8 cellular contexts compared by ENCODE assay signal in the genomic region with DNA sequence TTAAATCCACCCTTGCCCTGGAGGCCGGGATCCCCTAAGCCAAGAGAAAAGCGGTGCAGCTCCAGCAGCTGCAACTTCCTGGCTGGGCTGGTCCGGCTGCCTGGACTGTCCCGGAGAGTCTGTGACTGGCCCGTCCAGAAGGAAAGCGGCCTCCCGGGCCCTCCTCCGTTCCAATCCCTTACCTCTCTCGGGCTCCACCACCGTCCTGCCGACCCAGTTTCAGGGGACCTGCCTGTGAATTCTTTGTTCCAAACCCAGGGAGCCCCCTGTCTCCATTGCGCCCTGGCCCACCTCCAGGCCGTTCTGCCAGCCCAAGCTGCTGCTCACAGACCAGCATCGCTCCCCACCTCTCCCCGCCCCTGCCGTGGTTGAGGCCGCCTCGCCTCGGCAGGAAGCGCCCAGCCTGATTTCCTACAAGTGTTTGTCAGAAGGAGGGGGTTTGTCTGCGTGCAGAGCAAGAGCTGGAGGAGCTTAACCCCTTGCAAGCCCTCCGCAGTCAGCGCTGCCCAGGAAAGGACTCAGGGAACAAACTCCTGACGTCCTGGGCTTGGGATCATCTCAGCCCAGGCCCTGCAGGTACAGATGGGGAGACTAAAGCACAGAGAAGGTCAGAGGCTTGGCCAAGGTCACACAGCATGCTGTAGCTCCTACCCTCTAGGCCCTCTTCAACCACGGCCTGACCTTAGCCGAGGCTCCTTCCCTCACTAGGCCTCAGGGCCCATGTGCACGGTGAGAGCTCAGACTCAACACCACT. TPM values are rescaled to one million over a fixed set of nuclear protein-coding genes. Genes with fewer than 3 reads are reported as not detected.
DNase-seq lines count a peak whose midpoint lies in the region; ATAC-seq and TF ChIP-seq lines count a peak whose summit lies in the region.

A gene with protein sequence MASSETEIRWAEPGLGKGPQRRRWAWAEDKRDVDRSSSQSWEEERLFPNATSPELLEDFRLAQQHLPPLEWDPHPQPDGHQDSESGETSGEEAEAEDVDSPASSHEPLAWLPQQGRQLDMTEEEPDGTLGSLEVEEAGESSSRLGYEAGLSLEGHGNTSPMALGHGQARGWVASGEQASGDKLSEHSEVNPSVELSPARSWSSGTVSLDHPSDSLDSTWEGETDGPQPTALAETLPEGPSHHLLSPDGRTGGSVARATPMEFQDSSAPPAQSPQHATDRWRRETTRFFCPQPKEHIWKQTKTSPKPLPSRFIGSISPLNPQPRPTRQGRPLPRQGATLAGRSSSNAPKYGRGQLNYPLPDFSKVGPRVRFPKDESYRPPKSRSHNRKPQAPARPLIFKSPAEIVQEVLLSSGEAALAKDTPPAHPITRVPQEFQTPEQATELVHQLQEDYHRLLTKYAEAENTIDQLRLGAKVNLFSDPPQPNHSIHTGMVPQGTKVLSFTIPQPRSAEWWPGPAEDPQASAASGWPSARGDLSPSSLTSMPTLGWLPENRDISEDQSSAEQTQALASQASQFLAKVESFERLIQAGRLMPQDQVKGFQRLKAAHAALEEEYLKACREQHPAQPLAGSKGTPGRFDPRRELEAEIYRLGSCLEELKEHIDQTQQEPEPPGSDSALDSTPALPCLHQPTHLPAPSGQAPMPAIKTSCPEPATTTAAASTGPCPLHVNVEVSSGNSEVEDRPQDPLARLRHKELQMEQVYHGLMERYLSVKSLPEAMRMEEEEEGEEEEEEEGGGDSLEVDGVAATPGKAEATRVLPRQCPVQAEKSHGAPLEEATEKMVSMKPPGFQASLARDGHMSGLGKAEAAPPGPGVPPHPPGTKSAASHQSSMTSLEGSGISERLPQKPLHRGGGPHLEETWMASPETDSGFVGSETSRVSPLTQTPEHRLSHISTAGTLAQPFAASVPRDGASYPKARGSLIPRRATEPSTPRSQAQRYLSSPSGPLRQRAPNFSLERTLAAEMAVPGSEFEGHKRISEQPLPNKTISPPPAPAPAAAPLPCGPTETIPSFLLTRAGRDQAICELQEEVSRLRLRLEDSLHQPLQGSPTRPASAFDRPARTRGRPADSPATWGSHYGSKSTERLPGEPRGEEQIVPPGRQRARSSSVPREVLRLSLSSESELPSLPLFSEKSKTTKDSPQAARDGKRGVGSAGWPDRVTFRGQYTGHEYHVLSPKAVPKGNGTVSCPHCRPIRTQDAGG (N-terminal part only) (minus strand): TSS at position 305 of the 754 bp plus-strand sequence. CDS start 6,649 bp downstream, outside the sequence.

- no peak within 1 kb of the TSS for H3K9ac ChIP-seq in parathyroid adenoma

- H3K4me3 ChIP-seq in SJCRH30 = peak within 1 kb of the TSS; percentile 47
- H3K4me3 ChIP-seq in parathyroid adenoma (ENCODE audit: low read depth, low read length) = peak within 1 kb of the TSS; percentile 52
- peak within 1 kb of the TSS; percentile 1 to 43 (median 40) for H3K4me3 ChIP-seq in thyroid gland (replicated peaks in 1 of 3)

- H3K36me3 Mint-ChIP-seq in activated naive CD4-positive, alpha-beta T cell treated with anti-CD3 and anti-CD28 coated beads, Interleukin-2, amount 50 U/mL, for 24 hours = peaks cover 8% of the 10 kb centered on the region
- H3K36me3 Mint-ChIP-seq in glutamatergic neuron (ENCODE audit: unreplicated experiment) = no peaks in the 10 kb centered on the region

- no peaks in the 10 kb centered on the region for H3K9me3 Mint-ChIP-seq in activated naive CD4-positive, alpha-beta T cell treated with anti-CD3 and anti-CD28 coated beads, Interleukin-2, amount 50 U/mL, for 24 hours
- peaks cover 3% of the 10 kb centered on the region for H3K9me3 Mint-ChIP-seq in glutamatergic neuron (ENCODE audit: unreplicated experiment)

- DNase-seq in GM04504 (ENCODE audit: low read depth) = peak; percentile 41
- DNase-seq in SJCRH30 = peak; percentile 51 to 58
- DNase-seq in glutamatergic neuron = peak; percentile 52
- peak; percentile 78 to 81 for DNase-seq in thyroid gland
- DNase-seq in DMS153 (lab: John Stamatoyannopoulos, UW) = no peak

- H3K9me3 ChIP-seq in SJCRH30 (replicated peaks) = no peaks in the 10 kb centered on the region
- no peaks in the 10 kb centered on the region for H3K9me3 ChIP-seq in parathyroid adenoma (ENCODE audit: control insufficient read depth, low read length)
- H3K9me3 ChIP-seq in thyroid gland = no peaks in the 10 kb centered on the region

- WGBS in thyroid gland, 2 donors = 1 to 9% methylated on average over 14 to 18 of the region's 27 CpGs

- H3K4me3 Mint-ChIP-seq in activated naive CD4-positive, alpha-beta T cell treated with anti-CD3 and anti-CD28 coated beads, Interleukin-2, amount 50 U/mL, for 24 hours = peak within 1 kb of the TSS; percentile 95
- peak within 1 kb of the TSS; percentile 55 for H3K4me3 Mint-ChIP-seq in glutamatergic neuron (ENCODE audit: unreplicated experiment)

- TF ChIP-seq CTCF in glutamatergic neuron (IDR thresholded peaks at IDR 0.05; ENCODE audit: partially characterized antibody, unreplicated experiment) = no peak
- TF ChIP-seq CTCF in parathyroid adenoma (IDR thresholded peaks at IDR 0.05) = no peak
- no peak for TF ChIP-seq CTCF in thyroid gland (IDR thresholded peaks at IDR 0.05)

- H3K27me3 ChIP-seq in SJCRH30 (no peaks in the 10 kb centered on the region), parathyroid adenoma (ENCODE audit: control insufficient read depth, insufficient read depth, low read length) (no peaks in the 10 kb centered on the region), thyroid gland (no peaks in the 10 kb centered on the region)

- H3K27ac ChIP-seq in SJCRH30 (peak within 1 kb of the TSS; percentile 36), parathyroid adenoma (peak within 1 kb of the TSS; percentile 64), thyroid gland (peak within 1 kb of the TSS; percentile 66 to 88 (median 66))

- peaks cover 81% of the 10 kb centered on the region for H3K4me1 Mint-ChIP-seq in activated naive CD4-positive, alpha-beta T cell treated with anti-CD3 and anti-CD28 coated beads, Interleukin-2, amount 50 U/mL, for 24 hours
- peaks cover 43% of the 10 kb centered on the region for H3K4me1 Mint-ChIP-seq in glutamatergic neuron (ENCODE audit: low read depth, unreplicated experiment)

- H3K4me2 ChIP-seq in parathyroid adenoma (ENCODE audit: low read length) = peak within 1 kb of the TSS; percentile 42

- peak within 1 kb of the TSS; percentile 99 for H3K27ac Mint-ChIP-seq in activated naive CD4-positive, alpha-beta T cell treated with anti-CD3 and anti-CD28 coated beads, Interleukin-2, amount 50 U/mL, for 24 hours
- H3K27ac Mint-ChIP-seq in glutamatergic neuron (ENCODE audit: unreplicated experiment) = peak within 1 kb of the TSS; percentile 48

- H3K79me2 ChIP-seq in parathyroid adenoma = no peaks in the 10 kb centered on the region

- H3K36me3 ChIP-seq in SJCRH30 (no peaks in the 10 kb centered on the region), parathyroid adenoma (ENCODE audit: control insufficient read depth, insufficient read depth, low read length) (no peaks in the 10 kb centered on the region), thyroid gland (no peaks in the 10 kb centered on the region)

- H3K4me1 ChIP-seq in SJCRH30 (peaks cover 10% of the 10 kb centered on the region; the same call in 1 of the 2 replicates), parathyroid adenoma (no peaks in the 10 kb centered on the region), thyroid gland (peaks cover 16 to 55% of the 10 kb centered on the region in 2 donors)

- peak in 1 of 2 donors; percentile 64 for TF ChIP-seq POLR2A in thyroid gland (IDR thresholded peaks at IDR 0.05)

- ATAC-seq in HG02852 (IDR thresholded peaks at IDR 0.05; ENCODE audit: unreplicated experiment) = peak; percentile 27

- H2AFZ ChIP-seq in parathyroid adenoma = peak within 1 kb of the TSS; percentile 94

- no peaks in the 10 kb centered on the region for H3K27me3 Mint-ChIP-seq in activated naive CD4-positive, alpha-beta T cell treated with anti-CD3 and anti-CD28 coated beads, Interleukin-2, amount 50 U/mL, for 24 hours
- H3K27me3 Mint-ChIP-seq in glutamatergic neuron (ENCODE audit: unreplicated experiment) = peaks cover 1% of the 10 kb centered on the region

- intact Hi-C loops in thyroid gland (cut with DNase I) = no loop called here

RNA-seq across cellular contexts. Expression of the gene that starts here (rescaled TPM):
- total RNA-seq in SJCRH30 (2014; rRNA removed; shearing (Covaris generic)) = 2.0 and 3.1 TPM in 2 replicates
- 32.6 TPM for total RNA-seq in glutamatergic neuron (ENCODE audit: unreplicated experiment)
- total RNA-seq in thyroid gland = 10 to 100 TPM; 10.0 to 17.0 (median 12.5) TPM
